ENCODE assay signal across 6 cellular contexts in genomic region chr17:48625502-48626201, GRCh38. TPM values are rescaled to one million over a fixed set of nuclear protein-coding genes. Genes with fewer than 3 reads are reported as not detected.
DNase-seq lines count a peak whose midpoint lies in the region; TF ChIP-seq lines count a peak whose summit lies in the region.

No MANE protein-coding gene starts in this region.

- peak; percentile 69 for DNase-seq in AG20443 (ENCODE audit: low spot score)
- DNase-seq in NCI-H1930 (lab: John Stamatoyannopoulos, UW): peak; percentile 12 to 17
- peak; percentile 91 for DNase-seq in colonic mucosa
- DNase-seq in prostate gland (ENCODE audit: low spot score): peak; percentile 35
- DNase-seq in T1000 (lab: John Stamatoyannopoulos, UW): no peak
- no peak for DNase-seq in activated CD4-positive, CD25-positive, alpha-beta regulatory T cell treated with anti-CD3 and anti-CD28 coated beads, Interleukin-2, amount 50 U/mL, for 72 hours

- H3K4me3 ChIP-seq in colonic mucosa: peak overlapping the region; percentile 48
- peak overlapping the region; percentile 5 to 21 for H3K4me3 ChIP-seq in prostate gland

- peak overlapping the region; percentile 71 to 73 for H3K9ac ChIP-seq in colonic mucosa (ENCODE audit: low read depth in 2 of 2, low read length in 2 of 2)

- H3K27me3 ChIP-seq in colonic mucosa (peaks cover 42% of the 10 kb centered on the region), prostate gland (replicated peaks; ENCODE audit: insufficient read depth) (peaks cover 61% of the 10 kb centered on the region)

- H3K27ac ChIP-seq in colonic mucosa: peak overlapping the region; percentile 82
- H3K27ac ChIP-seq in prostate gland: no peak overlapping the region

- WGBS in prostate gland: under 1% methylated on average over 43 of the region's 63 CpGs

- TF ChIP-seq CTCF in colonic mucosa (IDR thresholded peaks at IDR 0.05) (no peak), prostate gland (IDR thresholded peaks at IDR 0.05) (no peak)

- no peaks in the 10 kb centered on the region for H3K9me3 ChIP-seq in colonic mucosa
- H3K9me3 ChIP-seq in prostate gland: no peaks in the 10 kb centered on the region

- intact Hi-C loops in colonic mucosa (cut with DNase I) (loop anchor here (10.0 kb wide), 1 partner anchor 481 kb away; no protein-coding TSS in a partner anchor), prostate gland (cut with DNase I) (no loop called here)

- no peak for TF ChIP-seq POLR2A in prostate gland (IDR thresholded peaks at IDR 0.05)

- H3K4me1 ChIP-seq in colonic mucosa (peaks cover 8% of the 10 kb centered on the region), prostate gland (replicated peaks) (peaks cover 9% of the 10 kb centered on the region)

- no peaks in the 10 kb centered on the region for H3K36me3 ChIP-seq in colonic mucosa
- H3K36me3 ChIP-seq in prostate gland: no peaks in the 10 kb centered on the region

RNA-seq across cellular contexts. Expression of gene HOXB9, which starts 0.5 kb away (rescaled TPM):
- total RNA-seq in colonic mucosa (10 to 100 TPM; 37.1 to 73.9 TPM), prostate gland (under 1 TPM; 0.09 to 0.68 TPM)

RNA-seq across cellular contexts. Expression of gene HOXB8, which starts 10.6 kb away (rescaled TPM):
- total RNA-seq in colonic mucosa: 1 to 10 TPM; 4.2 to 7.4 TPM
- total RNA-seq in prostate gland: under 1 TPM; 0.09 to 0.97 TPM

RNA-seq across cellular contexts. Expression of gene HOXB7, which starts 14.8 kb away (rescaled TPM):
- 10 to 100 TPM; 25.9 to 31.4 TPM for total RNA-seq in colonic mucosa
- total RNA-seq in prostate gland: 1 to 10 TPM in 1 of 2 donors, under 1 TPM in 1; 0.73 to 3.4 TPM

RNA-seq across cellular contexts. Expression of gene HOXB6, which starts 20.9 kb away (rescaled TPM):
- total RNA-seq in colonic mucosa (10 to 100 TPM; 30.0 to 71.0 TPM), prostate gland (under 1 TPM; 0.27 to 0.40 TPM)

RNA-seq across cellular contexts. Expression of gene HOXB5, which starts 32.1 kb away (rescaled TPM):
- total RNA-seq in colonic mucosa (10 to 100 TPM; 11.0 to 22.7 TPM), prostate gland (1 to 10 TPM in 1 of 2 donors, under 1 TPM in 1; 0.36 to 1.1 TPM)

Comparison
In these comparisons a context has a peak if more than half of its experiments do, and no peak if none do; other contexts are left out.
1. DNase-seq: peak in AG20443 (single experiment), NCI-H1930 (2 of 2), colonic mucosa (single experiment) and prostate gland (single experiment); none in T1000 (single experiment) and activated CD4-positive, CD25-positive, alpha-beta regulatory T cell treated with anti-CD3 and anti-CD28 coated beads, Interleukin-2, amount 50 U/mL, for 72 hours (single experiment).
2. RNA of gene HOXB9, which starts 0.5 kb away (total RNA-seq): 37.1 to 73.9 TPM in colonic mucosa; 0.09 to 0.68 TPM in prostate gland; every median in the first group is over 10 times any median in the second.
3. RNA of gene HOXB7, which starts 14.8 kb away (total RNA-seq): 25.9 to 31.4 TPM in colonic mucosa; 0.73 to 3.4 TPM in prostate gland; every median in the first group is over 4 times any median in the second.